In the genomic region with DNA sequence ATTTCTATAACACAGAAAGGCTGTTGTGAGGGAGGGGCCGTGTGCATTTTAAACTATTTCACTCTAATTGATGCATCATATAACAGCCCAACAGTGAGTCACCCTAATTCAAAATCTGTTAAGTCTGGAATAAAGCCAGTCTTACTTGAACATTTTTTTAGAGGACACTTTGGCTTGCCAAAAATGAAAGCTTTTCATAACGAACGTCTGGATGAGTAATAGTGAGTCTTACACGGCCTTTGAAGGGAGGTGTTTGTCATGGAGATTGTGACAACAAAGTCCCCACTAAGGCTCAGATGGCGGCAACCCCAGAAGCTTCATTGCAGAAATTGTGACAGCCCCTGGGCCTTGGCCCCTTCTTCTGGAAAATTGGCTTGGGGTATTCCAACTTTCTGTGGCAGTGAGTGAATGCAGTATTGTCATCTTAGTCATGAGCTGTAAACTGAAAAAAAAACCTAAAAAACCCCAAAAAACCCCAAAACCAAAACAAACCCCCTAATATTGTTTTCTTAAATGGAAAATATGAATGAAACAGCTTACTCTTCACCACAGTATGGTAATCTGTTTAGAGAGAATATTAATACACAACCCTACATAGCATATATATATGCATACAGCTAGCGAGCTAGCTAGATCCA, we compare ENCODE assay signal across 8 cellular contexts.
A peak's percentile ranks its signal among the peaks of the same experiment; 100 is the strongest.
DNase-seq lines count a peak whose midpoint lies in the region; ATAC-seq and TF ChIP-seq lines count a peak whose summit lies in the region.

No MANE protein-coding gene starts in this region.

- peak overlapping the region; percentile 62 for H3K4me3 Mint-ChIP-seq in central memory CD8-positive, alpha-beta T cell

- no peak overlapping the region for H3K9ac ChIP-seq in HUES48 (ENCODE audit: low read depth, low read length)

- 0 out of 2 replicates have a peak, but pooled peaks cover 4% of the 10 kb centered on the region for H3K36me3 ChIP-seq in HUES48 (ENCODE audit: control insufficient read depth, insufficient read depth, low read length)
- no peaks in the 10 kb centered on the region for H3K36me3 ChIP-seq in mucosa of descending colon (ENCODE audit: low read depth)

- peaks cover 23% of the 10 kb centered on the region for H3K4me1 ChIP-seq in HUES48 (ENCODE audit: control insufficient read depth, insufficient read depth, low read length)
- peaks cover 5% of the 10 kb centered on the region for H3K4me1 ChIP-seq in mucosa of descending colon (ENCODE audit: low read depth)

- peak overlapping the region; percentile 95 for H3K27ac Mint-ChIP-seq in central memory CD8-positive, alpha-beta T cell (ENCODE audit: low read depth)

- H3K27me3 Mint-ChIP-seq in central memory CD8-positive, alpha-beta T cell = no peaks in the 10 kb centered on the region

- DNase-seq in DMS79 treated with DMSO at 0.1 percent for 48 hours (lab: John Stamatoyannopoulos, UW) (peak; percentile 9), mucosa of descending colon (no peak), NCI-H510A (lab: John Stamatoyannopoulos, UW) (no peak)
- DNase-seq in activated CD4-positive, alpha-beta T cell treated with anti-CD3 and anti-CD28 coated beads for 24 hours (ENCODE audit: low read depth in 2 of 2) = peak; percentile 67 to 72
- DNase-seq in central memory CD8-positive, alpha-beta T cell (ENCODE audit: low spot score in 2 of 2) = peak; percentile 35 to 56
- DNase-seq in stimulated activated CD8-positive, alpha-beta memory T cell treated with anti-CD3 and anti-CD28 coated beads, Interleukin-7, amount 100 ng/mL, for 48 hours (ENCODE audit: extremely low read depth in 1 of 2, low read depth in 1 of 2) = peak; percentile 75 to 89

- ATAC-seq in GM21529 (IDR thresholded peaks at IDR 0.05; ENCODE audit: unreplicated experiment) (peak; percentile 85), mucosa of descending colon (peak; percentile 59)
- ATAC-seq in central memory CD8-positive, alpha-beta T cell (replicated peaks; ENCODE audit: extremely low read depth, poor library complexity, severe bottlenecking) = peak; percentile 91

- no peaks in the 10 kb centered on the region for H3K9me3 Mint-ChIP-seq in central memory CD8-positive, alpha-beta T cell

- intact Hi-C loops in mucosa of descending colon (cut with DNase I, micrococcal nuclease) = loop anchor here in 1 of 2 donors (10.0 kb wide), 1 partner anchor 236 kb away; no protein-coding TSS in a partner anchor

- no peaks in the 10 kb centered on the region for H3K27me3 ChIP-seq in HUES48 (ENCODE audit: control insufficient read depth, insufficient read depth, low read length)

- TF ChIP-seq CTCF in mucosa of descending colon (IDR thresholded peaks at IDR 0.05) = no peak

- H3K36me3 Mint-ChIP-seq in central memory CD8-positive, alpha-beta T cell (ENCODE audit: insufficient read depth) = peaks cover 5% of the 10 kb centered on the region

- H3K4me3 ChIP-seq in HUES48 (ENCODE audit: low read depth, low read length) (no peak overlapping the region), mucosa of descending colon (no peak overlapping the region)

- H3K27ac ChIP-seq in HUES48 (ENCODE audit: low read depth, low read length) = peak overlapping the region; percentile 45

- H3K9me3 ChIP-seq in HUES48 (ENCODE audit: control insufficient read depth, insufficient read depth, low read length) (no peaks in the 10 kb centered on the region), mucosa of descending colon (no peaks in the 10 kb centered on the region)

- peaks cover 29% of the 10 kb centered on the region for H3K4me1 Mint-ChIP-seq in central memory CD8-positive, alpha-beta T cell

Comparison
In these comparisons a context has a peak if more than half of its experiments do, and no peak if none do; other contexts are left out.
1. DNase-seq: peak in DMS79 treated with DMSO at 0.1 percent for 48 hours (single experiment), activated CD4-positive, alpha-beta T cell treated with anti-CD3 and anti-CD28 coated beads for 24 hours (2 of 2), central memory CD8-positive, alpha-beta T cell (2 of 2) and stimulated activated CD8-positive, alpha-beta memory T cell treated with anti-CD3 and anti-CD28 coated beads, Interleukin-7, amount 100 ng/mL, for 48 hours (2 of 2); none in mucosa of descending colon (0 of 3) and NCI-H510A (single experiment).
2. Peak in every context shown above with its lines, with median percentiles within 50 percentile points of each other: ATAC-seq.